ENCODE assay signal across 11 cellular contexts in the genomic region with DNA sequence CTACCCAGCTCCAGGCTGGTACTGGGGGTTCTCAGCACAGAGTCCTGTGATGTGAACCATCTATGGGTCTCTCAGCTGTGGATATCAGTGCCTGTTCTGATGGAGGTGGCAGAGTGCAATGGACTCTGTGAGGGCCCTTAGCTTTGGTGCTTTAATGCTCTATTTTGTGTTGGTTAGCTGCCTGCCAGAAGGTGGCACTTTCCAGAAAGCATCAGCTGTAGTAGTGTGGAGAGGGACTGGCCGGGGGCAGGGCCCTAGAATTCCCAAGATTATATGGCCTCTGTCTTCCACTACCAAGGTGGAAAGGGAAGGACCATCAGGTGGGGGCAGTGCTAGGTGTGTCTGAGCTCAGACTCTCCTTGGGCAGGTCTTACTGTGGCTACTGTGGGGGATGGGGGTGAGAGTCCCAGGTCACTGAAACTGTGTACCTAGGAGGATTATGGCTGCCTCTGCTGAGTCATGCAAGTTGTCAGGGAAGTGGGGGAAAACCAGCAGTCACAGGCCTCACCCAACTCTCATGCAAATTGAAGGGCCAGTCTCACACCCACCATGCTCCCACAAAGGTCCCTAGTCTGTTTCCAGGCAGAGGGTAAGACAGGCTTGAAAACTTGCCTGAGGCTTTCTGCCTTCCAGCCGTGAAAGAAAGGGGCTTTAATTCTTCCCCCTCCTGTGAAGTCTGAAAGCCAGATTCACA.
DNase-seq lines count a peak whose midpoint lies in the region; ATAC-seq, FAIRE-seq and TF ChIP-seq lines count a peak whose summit lies in the region.
"Had no signal": no experiment of that assay in that cellular context is flagged by ENCODE, and none has a peak within 500 bp of the region (broad histone marks: within the 10 kb centered on the region; RNA-seq: fewer than 3 reads in every experiment).

No MANE protein-coding gene starts in this region.

- no peak for TF ChIP-seq CTCF in astrocyte (IDR thresholded peaks at IDR 0.05; ENCODE audit: insufficient read depth, low read depth, low read length)

- no peaks in the 10 kb centered on the region for H4K20me1 ChIP-seq in astrocyte (ENCODE audit: insufficient read depth, low read length)

- peak overlapping the region; percentile 18 for H2AFZ ChIP-seq in astrocyte (ENCODE audit: low read depth, low read length)

- peak; percentile 86 for ATAC-seq in GM19463 (IDR thresholded peaks at IDR 0.05; ENCODE audit: unreplicated experiment)
- ATAC-seq in HG03159 (IDR thresholded peaks at IDR 0.05; ENCODE audit: unreplicated experiment): peak; percentile 70
- ATAC-seq in SK-N-SH treated with all-trans-retinoic acid at 6 μM for 48 hours: no peak
- ATAC-seq in GM18505 (IDR thresholded peaks at IDR 0.05; ENCODE audit: unreplicated experiment): no peak

- no peaks in the 10 kb centered on the region for H3K9me3 ChIP-seq in astrocyte (ENCODE audit: insufficient read depth, low read depth, low read length)

- H3K79me2 ChIP-seq in astrocyte (ENCODE audit: insufficient read depth, low read length): no peaks in the 10 kb centered on the region

- DNase-seq in A172 (ENCODE audit: low spot score): peak; percentile 6
- DNase-seq in astrocyte (ENCODE audit: low read depth): no peak
- no peak for DNase-seq in NCI-H1105 treated with DMSO at 0.1 percent for 48 hours (lab: John Stamatoyannopoulos, UW)
- DNase-seq in NOMO-1 treated with dmso at 0.1 percent for 144 hours (lab: John Stamatoyannopoulos, UW; ENCODE audit: unreplicated experiment): no peak
- DNase-seq: activated T-cell treated with anti-CD3 and anti-CD28 coated beads, Interleukin-2, amount 50 U/mL, for 48 hours; small intestine had no signal

- no peak overlapping the region for H3K4me3 Mint-ChIP-seq in astrocyte (ENCODE audit: unreplicated experiment)
- H3K4me3 Mint-ChIP-seq: central memory CD8-positive, alpha-beta T cell had no signal

- TF ChIP-seq POLR2A in GM18505 (IDR thresholded peaks at IDR 0.05; ENCODE audit: borderline replicate concordance, extremely low read depth, insufficient read depth, insufficient read length): no peak

- FAIRE-seq in astrocyte (lab: Jason Lieb, UNC): no peak
- FAIRE-seq: small intestine had no signal

- peaks cover 4% of the 10 kb centered on the region for H3K36me3 Mint-ChIP-seq in astrocyte (ENCODE audit: low read depth, unreplicated experiment)

- H3K9me3 Mint-ChIP-seq in astrocyte (ENCODE audit: unreplicated experiment): peaks cover 11% of the 10 kb centered on the region

- H3K4me1 Mint-ChIP-seq in astrocyte (ENCODE audit: low read depth, unreplicated experiment): peaks cover 6% of the 10 kb centered on the region
- H3K4me1 Mint-ChIP-seq: central memory CD8-positive, alpha-beta T cell had no signal

- H3K27me3 Mint-ChIP-seq in astrocyte (ENCODE audit: low read depth, unreplicated experiment): no peaks in the 10 kb centered on the region
- H3K27me3 Mint-ChIP-seq: central memory CD8-positive, alpha-beta T cell had no signal

- no peaks in the 10 kb centered on the region for H3K4me1 ChIP-seq in astrocyte (ENCODE audit: insufficient read depth, low read length)

- no peaks in the 10 kb centered on the region for H3K36me3 ChIP-seq in astrocyte (ENCODE audit: insufficient read depth, low read length)

- no peak overlapping the region for H3K27ac ChIP-seq in astrocyte (ENCODE audit: low read depth, low read length)

- no peaks in the 10 kb centered on the region for H3K27me3 ChIP-seq in astrocyte (ENCODE audit: insufficient read depth, low read length)

- H3K4me2 ChIP-seq in astrocyte (ENCODE audit: low read length): no peak overlapping the region

- H3K4me3 ChIP-seq in astrocyte (ENCODE audit: insufficient read depth, low read depth, low read length): no peak overlapping the region

- peak overlapping the region; percentile 91 for H3K27ac Mint-ChIP-seq in astrocyte (ENCODE audit: unreplicated experiment)

- no peak overlapping the region for H3K9ac ChIP-seq in astrocyte (ENCODE audit: low read length)

TF ChIP-seq in SK-N-SH treated with all-trans-retinoic acid at 6 μM for 48 hours, 23 proteins besides CTCF, POLR2A, EP300 and RAD21:
- TF ChIP-seq OSR1 (CRISPR knock-in tag; IDR thresholded peaks at IDR 0.05): no peak
- TF ChIP-seq ZNF565 (CRISPR knock-in tag; conservative IDR thresholded peaks at IDR 0.05; ENCODE audit: low read depth): no peak
- TF ChIP-seq SNAI2 (CRISPR knock-in tag; IDR thresholded peaks at IDR 0.05): no peak

Comparison
In these comparisons a context has a peak if more than half of its experiments do, and no peak if none do; other contexts are left out.
1. ATAC-seq: peak in GM19463 (single experiment) and HG03159 (single experiment); none in SK-N-SH treated with all-trans-retinoic acid at 6 μM for 48 hours (single experiment) and GM18505 (single experiment).